7 cellular contexts compared by ENCODE assay signal in the genomic region with DNA sequence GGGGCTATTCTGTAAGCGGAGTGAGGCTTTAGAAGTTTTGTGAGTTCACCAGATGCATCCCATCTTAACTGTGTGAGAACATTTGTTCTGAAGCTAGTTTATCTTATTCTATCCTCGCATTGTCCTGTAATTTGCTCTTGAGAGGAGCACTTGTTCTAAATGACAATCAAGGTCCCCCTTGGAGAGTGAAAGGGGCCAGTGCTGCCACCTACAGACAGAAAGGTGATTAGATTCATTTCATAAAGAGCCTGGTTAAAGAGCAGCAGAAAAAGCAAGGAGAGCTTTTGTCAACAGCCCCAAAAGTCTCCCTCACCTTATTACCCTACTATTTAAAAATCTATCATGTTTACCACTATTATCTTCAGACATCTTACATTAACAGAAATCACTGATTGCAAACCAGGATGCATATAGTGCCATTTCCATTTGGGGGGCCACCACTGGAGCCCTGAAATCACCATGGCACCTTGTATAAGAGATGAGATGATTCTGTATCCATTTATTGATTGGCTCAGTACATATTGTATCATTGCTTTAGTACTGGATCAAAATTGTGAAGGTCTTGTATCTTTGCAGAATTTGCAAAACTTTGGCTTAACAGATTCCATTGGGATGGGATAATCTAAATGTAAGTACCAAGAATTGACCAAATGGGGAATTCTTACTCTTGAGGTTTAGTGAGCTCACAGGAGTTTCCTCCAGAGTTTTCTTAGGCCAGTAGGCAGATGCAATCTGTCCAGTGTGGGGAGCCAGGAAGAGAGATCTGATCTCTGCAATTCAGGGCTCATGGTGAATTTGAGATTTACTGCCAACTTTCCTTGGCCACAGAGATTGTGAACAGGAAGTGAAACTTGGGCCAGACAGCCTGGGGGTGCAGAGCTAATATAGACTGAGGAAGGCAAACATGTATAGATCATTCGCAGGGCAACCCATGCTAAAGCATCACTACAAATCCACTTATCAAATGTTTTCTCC.
DNase-seq lines count a peak whose midpoint lies in the region; ATAC-seq, FAIRE-seq and TF ChIP-seq lines count a peak whose summit lies in the region.

No MANE protein-coding gene starts in this region.

- H3K79me1 ChIP-seq in H1 (ENCODE audit: low read depth, low read length): no peaks in the 10 kb centered on the region

- H3K9me3 ChIP-seq in Panc1 (ENCODE audit: control insufficient read depth, insufficient read depth, low read depth, low read length) (no peaks in the 10 kb centered on the region), H1 (ENCODE audit: insufficient read depth in 2 of 2, low read depth in 1 of 2, low read length in 1 of 2) (no peaks in the 10 kb centered on the region)

- TF ChIP-seq POLR2A in H1 (IDR thresholded peaks at IDR 0.05; ENCODE audit: control extremely low read depth in 1 of 2, low read depth in 2 of 2, low read length in 2 of 2): no peak

- H3K4me1 Mint-ChIP-seq in memory B cell: peaks cover 4% of the 10 kb centered on the region

- H4K91ac ChIP-seq in H1 (replicated peaks; ENCODE audit: insufficient read length, low read length): no peak overlapping the region

- no peak overlapping the region for H2AFZ ChIP-seq in H1 (ENCODE audit: low read length)

- H3K9ac ChIP-seq in H1 (replicated peaks in 1 of 4; ENCODE audit: extremely low read depth in 1 of 4, low read depth in 3 of 4, low read length in 3 of 4): no peak overlapping the region

- no peak overlapping the region for H2BK15ac ChIP-seq in H1 (ENCODE audit: low read length)

- H3K27me3 Mint-ChIP-seq in memory B cell: peaks cover 4% of the 10 kb centered on the region

- no peak overlapping the region for H3K56ac ChIP-seq in H1 (replicated peaks; ENCODE audit: insufficient read length, low read depth, low read length)

- no peak overlapping the region for H3K4ac ChIP-seq in H1 (replicated peaks; ENCODE audit: insufficient read length, low read depth, low read length)

- ATAC-seq in GM21381 (IDR thresholded peaks at IDR 0.05; ENCODE audit: unreplicated experiment) (peak; percentile 75), Panc1 (peak; percentile 69; the same call in 1 of the 2 replicates), memory B cell (ENCODE audit: low read depth) (peak; percentile 62)

- H4K5ac ChIP-seq in H1 (ENCODE audit: insufficient read length, low read depth, low read length): no peak overlapping the region

- no peak overlapping the region for H2BK120ac ChIP-seq in H1 (replicated peaks; ENCODE audit: low read depth, low read length)

- no peak overlapping the region for H3K4me3 ChIP-seq in Panc1 (ENCODE audit: low read depth in 2 of 2, low read length in 2 of 2)
- no peak overlapping the region for H3K4me3 ChIP-seq in H1 (ENCODE audit: extremely low read depth in 1 of 4, insufficient read depth in 2 of 4, low read depth in 3 of 4, low read length in 4 of 4)

- CTCF ChIA-PET in Panc1 (lab: Charles Lee): no interaction called here
- CTCF ChIA-PET in H1 (lab: Charles Lee; ENCODE audit: partially characterized antibody): interaction anchor here (0.6 to 12.4 kb wide), 45 partner anchors 8 to 439 kb away, joined by 3 to 158 read pairs (median 6); partner anchors contain the start of genes SPATA6 and TRABD2B

- no TSS peak for BruUV-seq in Panc1 (replicated peaks; lab: Mats Ljungman, UMichigan)

- no peak overlapping the region for H2BK20ac ChIP-seq in H1 (ENCODE audit: low read length)

- 47% methylated on average over 3 of the region's 3 CpGs; no CpG with 5 or more reads in 1 of the 2 experiments for WGBS in H1 (ENCODE audit: extremely low coverage in 1 of 2, insufficient coverage in 1 of 2, insufficient read length in 1 of 2, insufficient replicate concordance in 2 of 2, low coverage in 1 of 2, low lambda C conversion rate in 2 of 2, missing lambda C conversion rate in 1 of 2), 2 experiments

- FAIRE-seq in H1 (lab: Jason Lieb, UNC): peak; percentile 93

- H2BK5ac ChIP-seq in H1 (ENCODE audit: low read depth, low read length): no peak overlapping the region

- no peaks in the 10 kb centered on the region for H4K20me1 ChIP-seq in H1 (replicated peaks in 1 of 2; ENCODE audit: control insufficient read depth in 1 of 2, insufficient read depth in 2 of 2, low read length in 2 of 2)

- no peak overlapping the region for H3K4me3 Mint-ChIP-seq in memory B cell

- H3K27me3 ChIP-seq in Panc1 (ENCODE audit: control insufficient read depth, insufficient read depth, low read length): no peaks in the 10 kb centered on the region; the same call in 1 of the 2 replicates
- peaks cover 0 to 3% (median 0%) of the 10 kb centered on the region in 4 experiments; a peak in 1 of 7 replicates for H3K27me3 ChIP-seq in H1 (replicated peaks in 1 of 4; ENCODE audit: control insufficient read depth in 3 of 4, extremely low read depth in 1 of 4, insufficient read depth in 3 of 4, low read length in 3 of 4)

- in situ Hi-C loops in KBM-7 (cut with MboI; ENCODE audit: low pct_unique_long_range_greater_than_20kb, low sequenced_read_pairs) (no loop called here), Panc1 (cut with HindIII; ENCODE audit: low pct_unique_long_range_greater_than_20kb, low sequenced_read_pairs) (no loop called here)

- no peaks in the 10 kb centered on the region for H3K79me2 ChIP-seq in H1 (ENCODE audit: control insufficient read depth in 1 of 2, insufficient read depth in 2 of 2, low read length in 2 of 2)

- POLR2A ChIA-PET in Panc1 (lab: Charles Lee): no interaction called here
- POLR2A ChIA-PET in H1 (lab: Charles Lee; ENCODE audit: partially characterized antibody): interaction anchor here (1.1 to 3.2 kb wide), 2 partner anchors 64 to 126 kb away, joined by 3 to 12 read pairs; partner anchors contain the start of gene TRABD2B

- no peak overlapping the region for H2BK12ac ChIP-seq in H1 (ENCODE audit: low read depth, low read length)

- no peak overlapping the region for H4K8ac ChIP-seq in H1 (ENCODE audit: extremely low read depth, insufficient read depth, low read length)

- H3K36me3 ChIP-seq in Panc1 (ENCODE audit: control insufficient read depth, insufficient read depth, low read length): no peaks in the 10 kb centered on the region
- H3K36me3 ChIP-seq in H1 (ENCODE audit: control insufficient read depth in 2 of 4, insufficient read depth in 4 of 4, low read length in 3 of 4): no peaks in the 10 kb centered on the region

- H3K4me2 ChIP-seq in H1 (ENCODE audit: insufficient read depth in 1 of 2, low read depth in 2 of 2, low read length in 2 of 2): peak overlapping the region in 1 of 2 experiments; percentile 39; a peak in 1 of 4 replicates

- H2AK5ac ChIP-seq in H1 (ENCODE audit: low read depth, low read length): no peak overlapping the region

- no peak overlapping the region for H3K18ac ChIP-seq in H1 (ENCODE audit: extremely low read depth, low read length)

- intact Hi-C loops in Panc1 (cut with micrococcal nuclease; ENCODE audit: unreplicated experiment): loop anchor here (10.0 kb wide), 1 partner anchor 127 kb away; no protein-coding TSS in a partner anchor

- H3K23ac ChIP-seq in H1 (ENCODE audit: insufficient read length): no peak overlapping the region

- H3K36me3 Mint-ChIP-seq in memory B cell: no peaks in the 10 kb centered on the region

- H3K4me1 ChIP-seq in Panc1 (ENCODE audit: control insufficient read depth, insufficient read depth, low read length): no peaks in the 10 kb centered on the region
- H3K4me1 ChIP-seq in H1 (replicated peaks in 1 of 4; ENCODE audit: control insufficient read depth in 3 of 4, insufficient read depth in 4 of 4, low read length in 3 of 4): peaks cover 0 to 6% (median 1%) of the 10 kb centered on the region in 4 experiments; a peak in 3 of 7 replicates

- no peaks in the 10 kb centered on the region; the same call in 1 of the 2 replicates for H3K23me2 ChIP-seq in H1 (ENCODE audit: low read depth, low read length)

- TF ChIP-seq RAD21 in H1 (IDR thresholded peaks at IDR 0.05 in 1 of 2, conservative IDR thresholded peaks at IDR 0.05 in 1 of 2; ENCODE audit: low read depth in 2 of 2, low read length in 2 of 2): peak; percentile 76 to 83

- H3K14ac ChIP-seq in H1 (ENCODE audit: insufficient read length): no peak overlapping the region

- no peak overlapping the region for H3K27ac Mint-ChIP-seq in memory B cell

- no peak for TF ChIP-seq EP300 in H1 (IDR thresholded peaks at IDR 0.05; ENCODE audit: borderline replicate concordance in 1 of 2, low read depth in 2 of 2, low read length in 2 of 2)

- TF ChIP-seq CTCF in Panc1 (IDR thresholded peaks at IDR 0.05): peak; percentile 74
- TF ChIP-seq CTCF in H1 (IDR thresholded peaks at IDR 0.05; ENCODE audit: control extremely low read depth in 1 of 3, insufficient read depth in 1 of 3, low read depth in 1 of 3, low read length in 3 of 3): peak in 2 of 3 experiments; percentile 72 to 75; a peak in 3 of 4 replicates

- no peak overlapping the region for H3K27ac ChIP-seq in Panc1 (ENCODE audit: low read length)
- H3K27ac ChIP-seq in H1 (ENCODE audit: low read depth, low read length): no peak overlapping the region

- H3K9me3 Mint-ChIP-seq in memory B cell: no peaks in the 10 kb centered on the region

- DNase-seq in EL (peak; percentile 31), KBM-7 (peak; percentile 44), Panc1 (ENCODE audit: low read depth, low spot score) (peak; percentile 17), H1 (ENCODE audit: low read depth in 1 of 2, low spot score in 2 of 2) (peak; percentile 47 to 76), memory B cell (ENCODE audit: low spot score in 2 of 2) (no peak), activated gamma-delta T cell treated with Interleukin-2 at 50 U/mL for 16 hours (no peak)

TF ChIP-seq in H1, 55 proteins besides CTCF, POLR2A, EP300 and RAD21 (continues in another document):
- TF ChIP-seq MAFK (IDR thresholded peaks at IDR 0.05; ENCODE audit: low read depth, low read length) (no peak), EGR1 (IDR thresholded peaks at IDR 0.05; ENCODE audit: borderline replicate concordance, low read depth, low read length) (no peak), CTBP2 (IDR thresholded peaks at IDR 0.05; ENCODE audit: borderline replicate concordance, insufficient read depth, insufficient read length, low read length) (no peak), SIN3A (conservative IDR thresholded peaks at IDR 0.05 in 1 of 2, IDR thresholded peaks at IDR 0.05 in 1 of 2; ENCODE audit: low read depth in 1 of 2, low read length in 2 of 2) (0 out of 4 replicates have a peak, but pooled peaks of 1 of the 2 experiments have one; percentile 17), NANOG (IDR thresholded peaks at IDR 0.05; ENCODE audit: insufficient read depth, low read depth, low read length, poor library complexity, severe bottlenecking) (peak; percentile 15), SUZ12 (IDR thresholded peaks at IDR 0.05; ENCODE audit: low read length) (no peak), BRCA1 (IDR thresholded peaks at IDR 0.05; ENCODE audit: low read depth, low read length) (no peak), USF2 (IDR thresholded peaks at IDR 0.05; ENCODE audit: low read length) (no peak), POU5F1 (IDR thresholded peaks at IDR 0.05; ENCODE audit: low read depth, low read length) (no peak)

Comparison
In these comparisons a context has a peak if more than half of its experiments do, and no peak if none do; other contexts are left out.
1. DNase-seq: peak in EL (single experiment), KBM-7 (single experiment), Panc1 (single experiment) and H1 (2 of 2); none in memory B cell (0 of 2) and activated gamma-delta T cell treated with Interleukin-2 at 50 U/mL for 16 hours (single experiment).
2. Peak in every context shown above with its lines, with median percentiles within 50 percentile points of each other: ATAC-seq.